In genomic region chr3:40864146-40864782, GRCh38 we compare ENCODE assay signal across 27 cellular contexts.
"Had no signal": no experiment of that assay in that cellular context is flagged by ENCODE, and none has a peak within 500 bp of the region (broad histone marks: within the 10 kb centered on the region; RNA-seq: fewer than 3 reads in every experiment).

No MANE protein-coding gene starts in this region.

- H3K27ac ChIP-seq: brain microvascular endothelial cell, gastrocnemius medialis, left lung, pancreas, right lobe of liver had no signal

- H3K4me2 ChIP-seq: smooth muscle cell had no signal

- H3K36me3 ChIP-seq: brain microvascular endothelial cell, gastrocnemius medialis, heart left ventricle, left lung, pancreas, right lobe of liver had no signal

- H3K9me3 Mint-ChIP-seq: activated CD4-positive, alpha-beta T cell treated with anti-CD3 and anti-CD28 coated beads, Interleukin-2, amount 10 ng/mL, durations not matched to agents 24 days and 14 days; activated naive CD4-positive, alpha-beta T cell treated with anti-CD3 and anti-CD28 coated beads, Interleukin-2, amount 10 ng/mL, durations not matched to agents 7 days and 5 days; activated naive CD8-positive, alpha-beta T cell treated with anti-CD3 and anti-CD28 coated beads, Interleukin-2, amount 50 U/mL, for 24 hours; activated T-cell treated with anti-CD3 and anti-CD28 coated beads, Interleukin-2, amount 50 U/mL, for 4 hours; neural crest cell; stimulated activated naive CD8-positive, alpha-beta T cell treated with anti-CD3 and anti-CD28 coated beads, Interleukin-15, amount 100 ng/mL, for 72 hours; T-cell; type B pancreatic cell had no signal

- DNase-seq: activated CD4-positive, alpha-beta T cell treated with anti-CD3 and anti-CD28 coated beads, Interleukin-2, amount 10 ng/mL, durations not matched to agents 24 days and 14 days; activated CD4-positive, CD25-positive, alpha-beta regulatory T cell; activated CD8-positive, alpha-beta memory T cell treated with anti-CD3 and anti-CD28 coated beads, Interleukin-2, amount 50 U/mL, for 4 hours; activated effector memory CD4-positive, alpha-beta T cell treated with Interleukin-2 at 50 U/mL for 16 hours; activated naive CD4-positive, alpha-beta T cell treated with anti-CD3 and anti-CD28 coated beads, Interleukin-2, amount 10 ng/mL, durations not matched to agents 7 days and 5 days; activated naive CD8-positive, alpha-beta T cell treated with anti-CD3 and anti-CD28 coated beads, Interleukin-2, amount 50 U/mL, for 24 hours; activated T-cell treated with anti-CD3 and anti-CD28 coated beads, Interleukin-2, amount 50 U/mL, for 4 hours; anterior cingulate cortex; brain microvascular endothelial cell; cerebellar nuclear complex; effector CD8-positive, alpha-beta T cell; gastrocnemius medialis; heart left ventricle; kidney; left lung; mesenchymal stem cell; mucosa of descending colon; naive B cell; pancreas; right lobe of liver; stimulated activated CD4-positive, alpha-beta T cell treated with anti-CD3 and anti-CD28 coated beads, Interleukin-4, amount 100 ng/mL, for 1 hour; stimulated activated naive CD8-positive, alpha-beta T cell treated with anti-CD3 and anti-CD28 coated beads, Interleukin-15, amount 100 ng/mL, for 72 hours; T-cell had no signal

- H3K27me3 Mint-ChIP-seq: activated CD4-positive, alpha-beta T cell treated with anti-CD3 and anti-CD28 coated beads, Interleukin-2, amount 10 ng/mL, durations not matched to agents 24 days and 14 days; dendritic cell treated with granulocyte-macrophage colony-stimulating factor and Interleukin-4, amounts not matched to agents 40 ng/mL and 50 ng/mL, for 4 days; type B pancreatic cell had no signal

- H3K4me3 Mint-ChIP-seq: activated CD4-positive, alpha-beta T cell treated with anti-CD3 and anti-CD28 coated beads, Interleukin-2, amount 10 ng/mL, durations not matched to agents 24 days and 14 days; activated naive CD4-positive, alpha-beta T cell treated with anti-CD3 and anti-CD28 coated beads, Interleukin-2, amount 10 ng/mL, durations not matched to agents 7 days and 5 days; activated naive CD8-positive, alpha-beta T cell treated with anti-CD3 and anti-CD28 coated beads, Interleukin-2, amount 50 U/mL, for 24 hours; activated T-cell treated with anti-CD3 and anti-CD28 coated beads, Interleukin-2, amount 50 U/mL, for 4 hours; dendritic cell treated with granulocyte-macrophage colony-stimulating factor and Interleukin-4, amounts not matched to agents 40 ng/mL and 50 ng/mL, for 4 days; naive B cell; neural crest cell; stimulated activated naive CD8-positive, alpha-beta T cell treated with anti-CD3 and anti-CD28 coated beads, Interleukin-15, amount 100 ng/mL, for 72 hours; T-cell; type B pancreatic cell had no signal

- ATAC-seq: activated naive CD8-positive, alpha-beta T cell treated with anti-CD3 and anti-CD28 coated beads, Interleukin-2, amount 50 U/mL, for 24 hours; activated T-cell treated with anti-CD3 and anti-CD28 coated beads, Interleukin-2, amount 50 U/mL, for 4 hours; gastrocnemius medialis; left lung; mucosa of descending colon; right lobe of liver; stimulated activated naive CD8-positive, alpha-beta T cell treated with anti-CD3 and anti-CD28 coated beads, Interleukin-15, amount 100 ng/mL, for 72 hours; T-cell had no signal

- H3K36me3 Mint-ChIP-seq: activated naive CD4-positive, alpha-beta T cell treated with anti-CD3 and anti-CD28 coated beads, Interleukin-2, amount 10 ng/mL, durations not matched to agents 7 days and 5 days; T-cell; type B pancreatic cell had no signal

- H3K27me3 ChIP-seq: brain microvascular endothelial cell, gastrocnemius medialis, heart left ventricle, left lung, pancreas, right lobe of liver had no signal

- H3K4me1 Mint-ChIP-seq: activated CD4-positive, alpha-beta T cell treated with anti-CD3 and anti-CD28 coated beads, Interleukin-2, amount 10 ng/mL, durations not matched to agents 24 days and 14 days; activated naive CD4-positive, alpha-beta T cell treated with anti-CD3 and anti-CD28 coated beads, Interleukin-2, amount 10 ng/mL, durations not matched to agents 7 days and 5 days; activated naive CD8-positive, alpha-beta T cell treated with anti-CD3 and anti-CD28 coated beads, Interleukin-2, amount 50 U/mL, for 24 hours; neural crest cell; stimulated activated naive CD8-positive, alpha-beta T cell treated with anti-CD3 and anti-CD28 coated beads, Interleukin-15, amount 100 ng/mL, for 72 hours; T-cell had no signal

- H3K4me3 ChIP-seq: gastrocnemius medialis, heart left ventricle, left lung, mucosa of descending colon, pancreas, right lobe of liver, smooth muscle cell had no signal

- H3K9me3 ChIP-seq: gastrocnemius medialis, heart left ventricle, left lung, mucosa of descending colon, pancreas, right lobe of liver had no signal

- H3K27ac Mint-ChIP-seq: activated CD4-positive, alpha-beta T cell treated with anti-CD3 and anti-CD28 coated beads, Interleukin-2, amount 10 ng/mL, durations not matched to agents 24 days and 14 days; activated naive CD4-positive, alpha-beta T cell treated with anti-CD3 and anti-CD28 coated beads, Interleukin-2, amount 10 ng/mL, durations not matched to agents 7 days and 5 days; activated naive CD8-positive, alpha-beta T cell treated with anti-CD3 and anti-CD28 coated beads, Interleukin-2, amount 50 U/mL, for 24 hours; dendritic cell treated with granulocyte-macrophage colony-stimulating factor and Interleukin-4, amounts not matched to agents 40 ng/mL and 50 ng/mL, for 4 days; naive B cell; stimulated activated naive CD8-positive, alpha-beta T cell treated with anti-CD3 and anti-CD28 coated beads, Interleukin-15, amount 100 ng/mL, for 72 hours; T-cell; type B pancreatic cell had no signal

- H3K4me1 ChIP-seq: gastrocnemius medialis, left lung, pancreas, right lobe of liver had no signal
